ENCODE assay signal across 1 cellular context in the genomic region with DNA sequence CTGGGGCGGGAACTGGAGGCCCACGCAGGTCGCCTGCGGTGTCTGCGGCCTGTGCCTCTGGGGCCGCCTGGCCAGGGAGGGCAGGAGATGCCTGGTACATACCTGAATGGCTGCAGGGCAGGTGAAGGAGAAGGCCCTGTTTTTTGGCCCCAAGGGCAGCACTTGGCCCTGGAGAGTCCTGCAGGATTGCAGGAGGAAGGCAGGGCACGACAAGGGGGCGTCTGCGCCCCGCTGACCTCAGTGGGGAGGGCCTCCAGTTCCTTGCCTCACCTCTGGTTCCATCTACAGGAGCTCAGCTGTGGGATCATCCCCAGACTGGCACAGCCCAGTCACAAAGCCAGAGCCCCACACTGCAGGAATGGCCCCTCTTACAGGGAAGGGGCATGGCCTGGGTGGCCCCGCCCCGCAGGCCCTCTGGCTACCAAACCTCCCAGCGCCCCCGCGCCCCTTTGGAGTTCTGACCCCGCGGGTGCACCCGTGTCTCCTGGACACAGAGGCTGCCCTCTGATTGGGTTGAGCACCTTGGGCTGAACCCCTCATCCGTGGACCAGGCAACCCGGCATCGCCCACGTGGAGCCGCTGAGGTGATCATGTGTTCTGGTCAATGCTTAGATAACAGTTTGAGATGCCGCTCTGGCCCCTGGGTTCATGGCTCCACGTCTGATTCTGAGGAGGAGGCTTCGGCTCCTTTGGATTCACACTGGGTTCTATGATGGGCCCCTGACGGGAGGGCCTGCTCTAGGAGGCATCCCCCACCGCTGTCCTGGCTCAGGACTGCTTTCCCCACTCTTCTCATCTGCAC.
TF ChIP-seq lines count a peak whose summit lies in the region.

No MANE protein-coding gene starts in this region.

TF ChIP-seq in Ishikawa, 13 proteins besides CTCF, POLR2A, EP300 and RAD21 (continued from another document):
- peak; percentile 26; the same call in 1 of the 2 replicates for TF ChIP-seq ZBTB7A (IDR thresholded peaks at IDR 0.05; ENCODE audit: low read depth)
